ENCODE assay signal across 1 cellular context in the genomic region with DNA sequence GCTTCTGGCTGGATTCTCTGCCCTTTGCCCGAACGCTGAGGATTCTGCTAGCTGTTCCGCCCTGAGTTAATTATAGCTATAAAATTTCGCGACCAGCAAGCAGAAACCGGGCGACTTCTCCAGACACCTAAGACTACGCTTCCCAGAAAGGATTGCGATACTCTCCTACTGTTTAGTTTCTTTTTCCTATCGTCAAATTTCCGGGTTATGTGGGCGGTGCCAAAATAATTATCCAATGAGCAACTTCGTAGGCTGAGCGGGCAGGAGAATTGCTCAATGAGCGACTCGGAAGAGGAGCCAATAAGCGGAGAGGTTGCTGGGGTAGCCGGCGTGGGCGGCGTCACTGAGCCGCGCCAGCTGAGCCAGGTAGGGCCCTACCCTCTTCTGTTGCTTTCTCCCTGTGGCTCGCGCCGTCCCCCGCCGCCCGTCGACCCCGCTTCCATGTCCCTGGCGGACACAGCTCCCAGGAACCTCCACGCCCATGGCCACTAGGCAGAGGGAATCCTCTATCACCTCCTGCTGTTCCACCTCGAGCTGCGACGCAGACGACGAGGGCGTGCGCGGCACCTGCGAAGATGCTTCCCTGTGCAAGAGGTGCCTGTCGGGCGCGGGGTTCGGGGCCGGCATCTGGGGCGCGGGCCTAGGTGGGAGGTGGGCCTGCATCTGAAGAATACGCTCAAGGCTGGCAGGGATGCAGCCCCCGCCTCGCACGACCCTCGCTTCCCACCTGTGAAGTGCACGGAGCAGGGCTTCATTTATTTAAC.
TF ChIP-seq lines count a peak whose summit lies in the region.

A gene (plus strand): TSS at position 340 of the 764 bp plus-strand sequence. CDS start 142 bp downstream, at position 482.

TF ChIP-seq in HepG2, 621 proteins besides CTCF, POLR2A, EP300 and RAD21 (continued from another document and continues in another):
- TF ChIP-seq, protein P1, sequence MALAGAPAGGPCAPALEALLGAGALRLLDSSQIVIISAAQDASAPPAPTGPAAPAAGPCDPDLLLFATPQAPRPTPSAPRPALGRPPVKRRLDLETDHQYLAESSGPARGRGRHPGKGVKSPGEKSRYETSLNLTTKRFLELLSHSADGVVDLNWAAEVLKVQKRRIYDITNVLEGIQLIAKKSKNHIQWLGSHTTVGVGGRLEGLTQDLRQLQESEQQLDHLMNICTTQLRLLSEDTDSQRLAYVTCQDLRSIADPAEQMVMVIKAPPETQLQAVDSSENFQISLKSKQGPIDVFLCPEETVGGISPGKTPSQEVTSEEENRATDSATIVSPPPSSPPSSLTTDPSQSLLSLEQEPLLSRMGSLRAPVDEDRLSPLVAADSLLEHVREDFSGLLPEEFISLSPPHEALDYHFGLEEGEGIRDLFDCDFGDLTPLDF (CRISPR knock-in tag; IDR thresholded peaks at IDR 0.05): peak; percentile 85
- TF ChIP-seq KDM6A (CRISPR knock-in tag; IDR thresholded peaks at IDR 0.05; ENCODE audit: low read depth) (no peak), KLF9 (CRISPR knock-in tag; IDR thresholded peaks at IDR 0.05; ENCODE audit: low read depth) (0 out of 2 replicates have a peak, but pooled peaks have one; percentile 57), MAFK (conservative IDR thresholded peaks at IDR 0.05 in 1 of 2, IDR thresholded peaks at IDR 0.05 in 1 of 2; ENCODE audit: low read length in 2 of 2) (no peak), ZNF282 (IDR thresholded peaks at IDR 0.05; ENCODE audit: partially characterized antibody) (no peak), POLR2G (IDR thresholded peaks at IDR 0.05; ENCODE audit: low read depth, low read length) (peak; percentile 86), ZNF570 (CRISPR knock-in tag; IDR thresholded peaks at IDR 0.05; ENCODE audit: borderline replicate concordance) (no peak), IKZF1 (IDR thresholded peaks at IDR 0.05) (no peak), ZNF878 (CRISPR knock-in tag; IDR thresholded peaks at IDR 0.05) (no peak), YY1 (IDR thresholded peaks at IDR 0.05; ENCODE audit: insufficient read depth, insufficient replicate concordance, low read depth, low read length) (peak; percentile 14), CENPT (CRISPR knock-in tag; IDR thresholded peaks at IDR 0.05; ENCODE audit: low read depth) (peak; percentile 65; the same call in 1 of the 2 replicates), NR1H2 (CRISPR knock-in tag; IDR thresholded peaks at IDR 0.05; ENCODE audit: borderline replicate concordance, low read depth) (no peak), ZNF350 (CRISPR knock-in tag; IDR thresholded peaks at IDR 0.05; ENCODE audit: borderline replicate concordance, low read depth) (peak; percentile 88), ATF7-NPFF (CRISPR knock-in tag; IDR thresholded peaks at IDR 0.05; ENCODE audit: low read depth) (no peak; the same call in 1 of the 2 replicates), AHR (CRISPR knock-in tag; IDR thresholded peaks at IDR 0.05) (peak; percentile 83; the same call in 1 of the 2 replicates), ZFP41 (CRISPR knock-in tag; IDR thresholded peaks at IDR 0.05; ENCODE audit: borderline replicate concordance) (no peak), MED1 (CRISPR knock-in tag; IDR thresholded peaks at IDR 0.05) (peak; percentile 25; the same call in 1 of the 2 replicates), ZNF674 (CRISPR knock-in tag; IDR thresholded peaks at IDR 0.05; ENCODE audit: low read depth) (no peak), ZMYM3 (CRISPR knock-in tag; IDR thresholded peaks at IDR 0.05) (peak; percentile 11; the same call in 1 of the 2 replicates), FLYWCH1 (CRISPR knock-in tag; IDR thresholded peaks at IDR 0.05) (0 out of 2 replicates have a peak, but pooled peaks have one; percentile 36), RCOR2 (CRISPR knock-in tag; IDR thresholded peaks at IDR 0.05) (no peak), PLRG1 (conservative IDR thresholded peaks at IDR 0.05) (no peak), ZNF552 (CRISPR knock-in tag; IDR thresholded peaks at IDR 0.05; ENCODE audit: borderline replicate concordance) (0 out of 2 replicates have a peak, but pooled peaks have one; percentile 58), ZNF841 (CRISPR knock-in tag; IDR thresholded peaks at IDR 0.05; ENCODE audit: borderline replicate concordance) (peak; percentile 46; the same call in 1 of the 2 replicates), ZFP36L1 (CRISPR knock-in tag; IDR thresholded peaks at IDR 0.05) (peak; percentile 72), MAZ (IDR thresholded peaks at IDR 0.05; ENCODE audit: borderline replicate concordance, low read depth, low read length) (no peak), MAZ (CRISPR knock-in tag; IDR thresholded peaks at IDR 0.05; ENCODE audit: low read depth) (peak; percentile 34; the same call in 1 of the 2 replicates), TRIM24 (CRISPR knock-in tag; IDR thresholded peaks at IDR 0.05) (no peak), ZNF629 (CRISPR knock-in tag; conservative IDR thresholded peaks at IDR 0.05) (no peak), ZNF605 (CRISPR knock-in tag; IDR thresholded peaks at IDR 0.05) (peak; percentile 55; the same call in 1 of the 2 replicates), ZNF460 (CRISPR knock-in tag; IDR thresholded peaks at IDR 0.05; ENCODE audit: borderline replicate concordance) (0 out of 2 replicates have a peak, but pooled peaks have one; percentile 2), GFI1 (CRISPR knock-in tag; IDR thresholded peaks at IDR 0.05; ENCODE audit: borderline replicate concordance) (no peak), ZNF10 (CRISPR knock-in tag; IDR thresholded peaks at IDR 0.05; ENCODE audit: borderline replicate concordance, low read depth) (no peak), REL (CRISPR knock-in tag; conservative IDR thresholded peaks at IDR 0.05) (peak; percentile 66; the same call in 1 of the 2 replicates), JUNB (CRISPR knock-in tag; IDR thresholded peaks at IDR 0.05; ENCODE audit: borderline replicate concordance) (no peak), CCAR2 (optimal IDR thresholded peaks at IDR 0.05; ENCODE audit: low read depth, low read length) (no peak), SMAD9 (CRISPR knock-in tag; IDR thresholded peaks at IDR 0.05) (no peak), HOXD1 (CRISPR knock-in tag; IDR thresholded peaks at IDR 0.05) (peak; percentile 53; the same call in 1 of the 2 replicates), MIER2 (CRISPR knock-in tag; IDR thresholded peaks at IDR 0.05) (no peak), ZNF569 (CRISPR knock-in tag; IDR thresholded peaks at IDR 0.05; ENCODE audit: borderline replicate concordance) (no peak)
- TF ChIP-seq, protein P2, sequence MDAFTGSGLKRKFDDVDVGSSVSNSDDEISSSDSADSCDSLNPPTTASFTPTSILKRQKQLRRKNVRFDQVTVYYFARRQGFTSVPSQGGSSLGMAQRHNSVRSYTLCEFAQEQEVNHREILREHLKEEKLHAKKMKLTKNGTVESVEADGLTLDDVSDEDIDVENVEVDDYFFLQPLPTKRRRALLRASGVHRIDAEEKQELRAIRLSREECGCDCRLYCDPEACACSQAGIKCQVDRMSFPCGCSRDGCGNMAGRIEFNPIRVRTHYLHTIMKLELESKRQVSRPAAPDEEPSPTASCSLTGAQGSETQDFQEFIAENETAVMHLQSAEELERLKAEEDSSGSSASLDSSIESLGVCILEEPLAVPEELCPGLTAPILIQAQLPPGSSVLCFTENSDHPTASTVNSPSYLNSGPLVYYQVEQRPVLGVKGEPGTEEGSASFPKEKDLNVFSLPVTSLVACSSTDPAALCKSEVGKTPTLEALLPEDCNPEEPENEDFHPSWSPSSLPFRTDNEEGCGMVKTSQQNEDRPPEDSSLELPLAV (CRISPR knock-in tag; conservative IDR thresholded peaks at IDR 0.05; ENCODE audit: low read depth): no peak
- TF ChIP-seq, protein P3, sequence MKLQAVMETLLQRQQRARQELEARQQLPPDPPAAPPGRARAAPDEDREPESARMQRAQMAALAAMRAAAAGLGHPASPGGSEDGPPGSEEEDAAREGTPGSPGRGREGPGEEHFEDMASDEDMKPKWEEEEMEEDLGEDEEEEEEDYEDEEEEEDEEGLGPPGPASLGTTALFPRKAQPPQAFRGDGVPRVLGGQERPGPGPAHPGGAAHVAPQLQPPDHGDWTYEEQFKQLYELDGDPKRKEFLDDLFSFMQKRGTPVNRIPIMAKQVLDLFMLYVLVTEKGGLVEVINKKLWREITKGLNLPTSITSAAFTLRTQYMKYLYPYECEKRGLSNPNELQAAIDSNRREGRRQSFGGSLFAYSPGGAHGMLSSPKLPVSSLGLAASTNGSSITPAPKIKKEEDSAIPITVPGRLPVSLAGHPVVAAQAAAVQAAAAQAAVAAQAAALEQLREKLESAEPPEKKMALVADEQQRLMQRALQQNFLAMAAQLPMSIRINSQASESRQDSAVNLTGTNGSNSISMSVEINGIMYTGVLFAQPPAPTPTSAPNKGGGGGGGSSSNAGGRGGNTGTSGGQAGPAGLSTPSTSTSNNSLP (IDR thresholded peaks at IDR 0.05; ENCODE audit: low read depth, low read length): no peak
- TF ChIP-seq, protein P4, sequence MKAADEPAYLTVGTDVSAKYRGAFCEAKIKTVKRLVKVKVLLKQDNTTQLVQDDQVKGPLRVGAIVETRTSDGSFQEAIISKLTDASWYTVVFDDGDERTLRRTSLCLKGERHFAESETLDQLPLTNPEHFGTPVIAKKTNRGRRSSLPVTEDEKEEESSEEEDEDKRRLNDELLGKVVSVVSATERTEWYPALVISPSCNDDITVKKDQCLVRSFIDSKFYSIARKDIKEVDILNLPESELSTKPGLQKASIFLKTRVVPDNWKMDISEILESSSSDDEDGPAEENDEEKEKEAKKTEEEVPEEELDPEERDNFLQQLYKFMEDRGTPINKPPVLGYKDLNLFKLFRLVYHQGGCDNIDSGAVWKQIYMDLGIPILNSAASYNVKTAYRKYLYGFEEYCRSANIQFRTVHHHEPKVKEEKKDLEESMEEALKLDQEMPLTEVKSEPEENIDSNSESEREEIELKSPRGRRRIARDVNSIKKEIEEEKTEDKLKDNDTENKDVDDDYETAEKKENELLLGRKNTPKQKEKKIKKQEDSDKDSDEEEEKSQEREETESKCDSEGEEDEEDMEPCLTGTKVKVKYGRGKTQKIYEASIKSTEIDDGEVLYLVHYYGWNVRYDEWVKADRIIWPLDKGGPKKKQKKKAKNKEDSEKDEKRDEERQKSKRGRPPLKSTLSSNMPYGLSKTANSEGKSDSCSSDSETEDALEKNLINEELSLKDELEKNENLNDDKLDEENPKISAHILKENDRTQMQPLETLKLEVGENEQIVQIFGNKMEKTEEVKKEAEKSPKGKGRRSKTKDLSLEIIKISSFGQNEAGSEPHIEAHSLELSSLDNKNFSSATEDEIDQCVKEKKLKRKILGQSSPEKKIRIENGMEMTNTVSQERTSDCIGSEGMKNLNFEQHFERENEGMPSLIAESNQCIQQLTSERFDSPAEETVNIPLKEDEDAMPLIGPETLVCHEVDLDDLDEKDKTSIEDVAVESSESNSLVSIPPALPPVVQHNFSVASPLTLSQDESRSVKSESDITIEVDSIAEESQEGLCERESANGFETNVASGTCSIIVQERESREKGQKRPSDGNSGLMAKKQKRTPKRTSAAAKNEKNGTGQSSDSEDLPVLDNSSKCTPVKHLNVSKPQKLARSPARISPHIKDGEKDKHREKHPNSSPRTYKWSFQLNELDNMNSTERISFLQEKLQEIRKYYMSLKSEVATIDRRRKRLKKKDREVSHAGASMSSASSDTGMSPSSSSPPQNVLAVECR (CRISPR knock-in tag; IDR thresholded peaks at IDR 0.05; ENCODE audit: borderline replicate concordance): peak; percentile 96
- TF ChIP-seq, protein P5, sequence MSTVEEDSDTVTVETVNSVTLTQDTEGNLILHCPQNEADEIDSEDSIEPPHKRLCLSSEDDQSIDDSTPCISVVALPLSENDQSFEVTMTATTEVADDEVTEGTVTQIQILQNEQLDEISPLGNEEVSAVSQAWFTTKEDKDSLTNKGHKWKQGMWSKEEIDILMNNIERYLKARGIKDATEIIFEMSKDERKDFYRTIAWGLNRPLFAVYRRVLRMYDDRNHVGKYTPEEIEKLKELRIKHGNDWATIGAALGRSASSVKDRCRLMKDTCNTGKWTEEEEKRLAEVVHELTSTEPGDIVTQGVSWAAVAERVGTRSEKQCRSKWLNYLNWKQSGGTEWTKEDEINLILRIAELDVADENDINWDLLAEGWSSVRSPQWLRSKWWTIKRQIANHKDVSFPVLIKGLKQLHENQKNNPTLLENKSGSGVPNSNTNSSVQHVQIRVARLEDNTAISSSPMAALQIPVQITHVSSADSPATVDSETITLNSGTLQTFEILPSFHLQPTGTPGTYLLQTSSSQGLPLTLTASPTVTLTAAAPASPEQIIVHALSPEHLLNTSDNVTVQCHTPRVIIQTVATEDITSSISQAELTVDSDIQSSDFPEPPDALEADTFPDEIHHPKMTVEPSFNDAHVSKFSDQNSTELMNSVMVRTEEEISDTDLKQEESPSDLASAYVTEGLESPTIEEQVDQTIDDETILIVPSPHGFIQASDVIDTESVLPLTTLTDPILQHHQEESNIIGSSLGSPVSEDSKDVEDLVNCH (CRISPR knock-in tag; IDR thresholded peaks at IDR 0.05): no peak
- TF ChIP-seq, protein P6, sequence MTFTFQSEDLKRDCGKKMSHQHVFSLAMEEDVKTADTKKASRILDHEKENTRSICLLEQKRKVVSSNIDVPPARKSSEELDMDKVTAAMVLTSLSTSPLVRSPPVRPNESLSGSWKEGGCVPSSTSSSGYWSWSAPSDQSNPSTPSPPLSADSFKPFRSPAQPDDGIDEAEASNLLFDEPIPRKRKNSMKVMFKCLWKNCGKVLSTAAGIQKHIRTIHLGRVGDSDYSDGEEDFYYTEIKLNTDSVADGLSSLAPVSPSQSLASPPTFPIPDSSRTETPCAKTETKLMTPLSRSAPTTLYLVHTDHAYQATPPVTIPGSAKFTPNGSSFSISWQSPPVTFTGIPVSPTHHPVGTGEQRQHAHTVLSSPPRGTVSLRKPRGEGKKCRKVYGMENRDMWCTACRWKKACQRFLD (CRISPR knock-in tag; IDR thresholded peaks at IDR 0.05; ENCODE audit: borderline replicate concordance): peak; percentile 68; the same call in 1 of the 2 replicates
- TF ChIP-seq, protein P7, sequence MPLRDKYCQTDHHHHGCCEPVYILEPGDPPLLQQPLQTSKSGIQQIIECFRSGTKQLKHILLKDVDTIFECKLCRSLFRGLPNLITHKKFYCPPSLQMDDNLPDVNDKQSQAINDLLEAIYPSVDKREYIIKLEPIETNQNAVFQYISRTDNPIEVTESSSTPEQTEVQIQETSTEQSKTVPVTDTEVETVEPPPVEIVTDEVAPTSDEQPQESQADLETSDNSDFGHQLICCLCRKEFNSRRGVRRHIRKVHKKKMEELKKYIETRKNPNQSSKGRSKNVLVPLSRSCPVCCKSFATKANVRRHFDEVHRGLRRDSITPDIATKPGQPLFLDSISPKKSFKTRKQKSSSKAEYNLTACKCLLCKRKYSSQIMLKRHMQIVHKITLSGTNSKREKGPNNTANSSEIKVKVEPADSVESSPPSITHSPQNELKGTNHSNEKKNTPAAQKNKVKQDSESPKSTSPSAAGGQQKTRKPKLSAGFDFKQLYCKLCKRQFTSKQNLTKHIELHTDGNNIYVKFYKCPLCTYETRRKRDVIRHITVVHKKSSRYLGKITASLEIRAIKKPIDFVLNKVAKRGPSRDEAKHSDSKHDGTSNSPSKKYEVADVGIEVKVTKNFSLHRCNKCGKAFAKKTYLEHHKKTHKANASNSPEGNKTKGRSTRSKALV (CRISPR knock-in tag; IDR thresholded peaks at IDR 0.05): no peak; the same call in 1 of the 2 replicates
